Comparison of ENCODE assay signal across 1 cellular context in the genomic region with DNA sequence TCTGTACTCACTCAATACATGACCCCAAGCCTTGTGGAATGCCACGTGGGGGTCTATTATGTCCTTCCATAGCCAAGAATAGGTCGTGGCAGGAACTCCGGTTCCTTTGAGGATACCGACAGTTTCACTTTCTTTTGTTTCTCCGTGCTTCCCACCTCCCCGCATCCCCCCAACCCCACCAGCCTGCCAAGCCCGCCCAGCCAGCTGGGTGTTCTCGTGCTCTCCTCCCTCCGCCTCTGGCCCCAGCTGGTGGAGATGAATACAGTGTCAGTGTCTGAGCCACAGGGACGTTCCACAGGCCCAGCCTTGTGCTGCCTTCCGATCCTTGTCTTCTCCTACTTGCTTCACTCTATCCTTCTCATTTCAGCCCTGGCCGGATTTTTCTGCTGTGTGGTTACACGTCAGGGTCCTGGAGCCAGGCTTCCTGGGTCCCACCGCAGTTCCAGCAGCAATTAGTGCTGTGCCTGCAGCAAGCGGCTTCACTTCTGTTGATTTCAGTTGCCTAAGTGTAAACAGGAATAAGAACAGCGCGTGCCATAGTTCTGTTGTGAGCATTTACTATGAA.
TF ChIP-seq lines count a peak whose summit lies in the region.

No MANE protein-coding gene starts in this region.

TF ChIP-seq in H1, 55 proteins besides CTCF, POLR2A, EP300 and RAD21:
- TF ChIP-seq SP4 (IDR thresholded peaks at IDR 0.05; ENCODE audit: low read length), result no peak
- TF ChIP-seq ASH2L (IDR thresholded peaks at IDR 0.05; ENCODE audit: low read length), result peak; percentile 67
- TF ChIP-seq HDAC6 (IDR thresholded peaks at IDR 0.05; ENCODE audit: low read depth, low read length), result no peak
- no peak for TF ChIP-seq CTBP2 (IDR thresholded peaks at IDR 0.05; ENCODE audit: borderline replicate concordance, insufficient read depth, insufficient read length, low read length)
- TF ChIP-seq EZH2 (IDR thresholded peaks at IDR 0.05; ENCODE audit: low read depth, low read length, severe bottlenecking), result no peak
- no peak for TF ChIP-seq CBX5 (IDR thresholded peaks at IDR 0.05; ENCODE audit: low read depth, low read length)
- no peak for TF ChIP-seq NRF1 (IDR thresholded peaks at IDR 0.05; ENCODE audit: low read depth, low read length)
- TF ChIP-seq BACH1 (IDR thresholded peaks at IDR 0.05; ENCODE audit: low read length), result no peak
- TF ChIP-seq CREB1 (IDR thresholded peaks at IDR 0.05), result no peak
- TF ChIP-seq, protein P1, sequence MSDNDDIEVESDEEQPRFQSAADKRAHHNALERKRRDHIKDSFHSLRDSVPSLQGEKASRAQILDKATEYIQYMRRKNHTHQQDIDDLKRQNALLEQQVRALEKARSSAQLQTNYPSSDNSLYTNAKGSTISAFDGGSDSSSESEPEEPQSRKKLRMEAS (IDR thresholded peaks at IDR 0.05), result peak; percentile 41; the same call in 1 of the 2 replicates
- TF ChIP-seq, protein P2, sequence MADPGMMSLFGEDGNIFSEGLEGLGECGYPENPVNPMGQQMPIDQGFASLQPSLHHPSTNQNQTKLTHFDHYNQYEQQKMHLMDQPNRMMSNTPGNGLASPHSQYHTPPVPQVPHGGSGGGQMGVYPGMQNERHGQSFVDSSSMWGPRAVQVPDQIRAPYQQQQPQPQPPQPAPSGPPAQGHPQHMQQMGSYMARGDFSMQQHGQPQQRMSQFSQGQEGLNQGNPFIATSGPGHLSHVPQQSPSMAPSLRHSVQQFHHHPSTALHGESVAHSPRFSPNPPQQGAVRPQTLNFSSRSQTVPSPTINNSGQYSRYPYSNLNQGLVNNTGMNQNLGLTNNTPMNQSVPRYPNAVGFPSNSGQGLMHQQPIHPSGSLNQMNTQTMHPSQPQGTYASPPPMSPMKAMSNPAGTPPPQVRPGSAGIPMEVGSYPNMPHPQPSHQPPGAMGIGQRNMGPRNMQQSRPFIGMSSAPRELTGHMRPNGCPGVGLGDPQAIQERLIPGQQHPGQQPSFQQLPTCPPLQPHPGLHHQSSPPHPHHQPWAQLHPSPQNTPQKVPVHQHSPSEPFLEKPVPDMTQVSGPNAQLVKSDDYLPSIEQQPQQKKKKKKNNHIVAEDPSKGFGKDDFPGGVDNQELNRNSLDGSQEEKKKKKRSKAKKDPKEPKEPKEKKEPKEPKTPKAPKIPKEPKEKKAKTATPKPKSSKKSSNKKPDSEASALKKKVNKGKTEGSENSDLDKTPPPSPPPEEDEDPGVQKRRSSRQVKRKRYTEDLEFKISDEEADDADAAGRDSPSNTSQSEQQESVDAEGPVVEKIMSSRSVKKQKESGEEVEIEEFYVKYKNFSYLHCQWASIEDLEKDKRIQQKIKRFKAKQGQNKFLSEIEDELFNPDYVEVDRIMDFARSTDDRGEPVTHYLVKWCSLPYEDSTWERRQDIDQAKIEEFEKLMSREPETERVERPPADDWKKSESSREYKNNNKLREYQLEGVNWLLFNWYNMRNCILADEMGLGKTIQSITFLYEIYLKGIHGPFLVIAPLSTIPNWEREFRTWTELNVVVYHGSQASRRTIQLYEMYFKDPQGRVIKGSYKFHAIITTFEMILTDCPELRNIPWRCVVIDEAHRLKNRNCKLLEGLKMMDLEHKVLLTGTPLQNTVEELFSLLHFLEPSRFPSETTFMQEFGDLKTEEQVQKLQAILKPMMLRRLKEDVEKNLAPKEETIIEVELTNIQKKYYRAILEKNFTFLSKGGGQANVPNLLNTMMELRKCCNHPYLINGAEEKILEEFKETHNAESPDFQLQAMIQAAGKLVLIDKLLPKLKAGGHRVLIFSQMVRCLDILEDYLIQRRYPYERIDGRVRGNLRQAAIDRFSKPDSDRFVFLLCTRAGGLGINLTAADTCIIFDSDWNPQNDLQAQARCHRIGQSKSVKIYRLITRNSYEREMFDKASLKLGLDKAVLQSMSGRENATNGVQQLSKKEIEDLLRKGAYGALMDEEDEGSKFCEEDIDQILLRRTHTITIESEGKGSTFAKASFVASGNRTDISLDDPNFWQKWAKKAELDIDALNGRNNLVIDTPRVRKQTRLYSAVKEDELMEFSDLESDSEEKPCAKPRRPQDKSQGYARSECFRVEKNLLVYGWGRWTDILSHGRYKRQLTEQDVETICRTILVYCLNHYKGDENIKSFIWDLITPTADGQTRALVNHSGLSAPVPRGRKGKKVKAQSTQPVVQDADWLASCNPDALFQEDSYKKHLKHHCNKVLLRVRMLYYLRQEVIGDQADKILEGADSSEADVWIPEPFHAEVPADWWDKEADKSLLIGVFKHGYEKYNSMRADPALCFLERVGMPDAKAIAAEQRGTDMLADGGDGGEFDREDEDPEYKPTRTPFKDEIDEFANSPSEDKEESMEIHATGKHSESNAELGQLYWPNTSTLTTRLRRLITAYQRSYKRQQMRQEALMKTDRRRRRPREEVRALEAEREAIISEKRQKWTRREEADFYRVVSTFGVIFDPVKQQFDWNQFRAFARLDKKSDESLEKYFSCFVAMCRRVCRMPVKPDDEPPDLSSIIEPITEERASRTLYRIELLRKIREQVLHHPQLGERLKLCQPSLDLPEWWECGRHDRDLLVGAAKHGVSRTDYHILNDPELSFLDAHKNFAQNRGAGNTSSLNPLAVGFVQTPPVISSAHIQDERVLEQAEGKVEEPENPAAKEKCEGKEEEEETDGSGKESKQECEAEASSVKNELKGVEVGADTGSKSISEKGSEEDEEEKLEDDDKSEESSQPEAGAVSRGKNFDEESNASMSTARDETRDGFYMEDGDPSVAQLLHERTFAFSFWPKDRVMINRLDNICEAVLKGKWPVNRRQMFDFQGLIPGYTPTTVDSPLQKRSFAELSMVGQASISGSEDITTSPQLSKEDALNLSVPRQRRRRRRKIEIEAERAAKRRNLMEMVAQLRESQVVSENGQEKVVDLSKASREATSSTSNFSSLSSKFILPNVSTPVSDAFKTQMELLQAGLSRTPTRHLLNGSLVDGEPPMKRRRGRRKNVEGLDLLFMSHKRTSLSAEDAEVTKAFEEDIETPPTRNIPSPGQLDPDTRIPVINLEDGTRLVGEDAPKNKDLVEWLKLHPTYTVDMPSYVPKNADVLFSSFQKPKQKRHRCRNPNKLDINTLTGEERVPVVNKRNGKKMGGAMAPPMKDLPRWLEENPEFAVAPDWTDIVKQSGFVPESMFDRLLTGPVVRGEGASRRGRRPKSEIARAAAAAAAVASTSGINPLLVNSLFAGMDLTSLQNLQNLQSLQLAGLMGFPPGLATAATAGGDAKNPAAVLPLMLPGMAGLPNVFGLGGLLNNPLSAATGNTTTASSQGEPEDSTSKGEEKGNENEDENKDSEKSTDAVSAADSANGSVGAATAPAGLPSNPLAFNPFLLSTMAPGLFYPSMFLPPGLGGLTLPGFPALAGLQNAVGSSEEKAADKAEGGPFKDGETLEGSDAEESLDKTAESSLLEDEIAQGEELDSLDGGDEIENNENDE (IDR thresholded peaks at IDR 0.05; ENCODE audit: insufficient replicate concordance, low read length), result no peak
- no peak for TF ChIP-seq SP2 (IDR thresholded peaks at IDR 0.05; ENCODE audit: low read length)
- peak; percentile 88 to 89 for TF ChIP-seq SIN3A (conservative IDR thresholded peaks at IDR 0.05 in 1 of 2, IDR thresholded peaks at IDR 0.05 in 1 of 2; ENCODE audit: low read depth in 1 of 2, low read length in 2 of 2)
- TF ChIP-seq KDM1A (IDR thresholded peaks at IDR 0.05; ENCODE audit: borderline replicate concordance, low read length), result no peak
- no peak for TF ChIP-seq TAF7 (optimal IDR thresholded peaks at IDR 0.05; ENCODE audit: borderline replicate concordance, low read depth, low read length)
- TF ChIP-seq, protein P3, sequence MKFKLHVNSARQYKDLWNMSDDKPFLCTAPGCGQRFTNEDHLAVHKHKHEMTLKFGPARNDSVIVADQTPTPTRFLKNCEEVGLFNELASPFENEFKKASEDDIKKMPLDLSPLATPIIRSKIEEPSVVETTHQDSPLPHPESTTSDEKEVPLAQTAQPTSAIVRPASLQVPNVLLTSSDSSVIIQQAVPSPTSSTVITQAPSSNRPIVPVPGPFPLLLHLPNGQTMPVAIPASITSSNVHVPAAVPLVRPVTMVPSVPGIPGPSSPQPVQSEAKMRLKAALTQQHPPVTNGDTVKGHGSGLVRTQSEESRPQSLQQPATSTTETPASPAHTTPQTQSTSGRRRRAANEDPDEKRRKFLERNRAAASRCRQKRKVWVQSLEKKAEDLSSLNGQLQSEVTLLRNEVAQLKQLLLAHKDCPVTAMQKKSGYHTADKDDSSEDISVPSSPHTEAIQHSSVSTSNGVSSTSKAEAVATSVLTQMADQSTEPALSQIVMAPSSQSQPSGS (IDR thresholded peaks at IDR 0.05; ENCODE audit: low read length), result no peak
- no peak for TF ChIP-seq CEBPB (IDR thresholded peaks at IDR 0.05; ENCODE audit: low read depth, low read length)
- no peak for TF ChIP-seq GABPA (IDR thresholded peaks at IDR 0.05; ENCODE audit: borderline replicate concordance, insufficient read depth, low read length)
- TF ChIP-seq CBX8 (IDR thresholded peaks at IDR 0.05; ENCODE audit: borderline replicate concordance, low read depth, low read length), result no peak
- no peak for TF ChIP-seq TBP (IDR thresholded peaks at IDR 0.05; ENCODE audit: low read depth, low read length)
- TF ChIP-seq RFX5 (IDR thresholded peaks at IDR 0.05; ENCODE audit: borderline replicate concordance, low read depth, low read length), result no peak
- no peak for TF ChIP-seq JUND (IDR thresholded peaks at IDR 0.05; ENCODE audit: low read length)
- TF ChIP-seq SP1 (IDR thresholded peaks at IDR 0.05; ENCODE audit: low read depth, low read length), result 0 out of 2 replicates have a peak, but pooled peaks have one; percentile 22
- TF ChIP-seq TCF12 (IDR thresholded peaks at IDR 0.05; ENCODE audit: low read depth, low read length), result peak; percentile 45; the same call in 1 of the 2 replicates
- TF ChIP-seq RBBP5 (IDR thresholded peaks at IDR 0.05; ENCODE audit: borderline replicate concordance, low read depth, low read length), result 0 out of 2 replicates have a peak, but pooled peaks have one; percentile 44
- no peak for TF ChIP-seq TAF1 (IDR thresholded peaks at IDR 0.05; ENCODE audit: low read depth, low read length)
